Comparison of ENCODE assay signal across 16 cellular contexts in genomic region chr21:34132202-34132601, GRCh38. TPM values are rescaled to one million over a fixed set of nuclear protein-coding genes. Genes with fewer than 3 reads are reported as not detected.
A peak's percentile ranks its signal among the peaks of the same experiment; 100 is the strongest.
DNase-seq lines count a peak whose midpoint lies in the region; ATAC-seq and TF ChIP-seq lines count a peak whose summit lies in the region.
"Had no signal": no experiment of that assay in that cellular context is flagged by ENCODE, and none has a peak within 500 bp of the region (broad histone marks: within the 10 kb centered on the region; RNA-seq: fewer than 3 reads in every experiment).

No MANE protein-coding gene starts in this region.

- WGBS in right lobe of liver (ENCODE audit: insufficient coverage, low coverage, low lambda C conversion rate, missing lambda C conversion rate): 90% methylated on average over 7 of the region's 13 CpGs

- DNase-seq in T-helper 1 cell (no peak), kidney tubule cell (ENCODE audit: low spot score) (peak; percentile 49), type B pancreatic cell (ENCODE audit: extremely low spot score, unreplicated experiment) (no peak), right lobe of liver (no peak)
- no peak for DNase-seq in activated naive CD4-positive, alpha-beta T cell treated with anti-CD3 and anti-CD28 coated beads, Interleukin-2, amount 50 U/mL, for 72 hours (ENCODE audit: low spot score in 2 of 2)
- DNase-seq in stimulated activated effector memory CD8-positive, alpha-beta T cell treated with anti-CD3 and anti-CD28 coated beads, Interleukin-12 subunit alpha, Interleukin-12 subunit beta, amount 100 ng/mL, for 72 hours (ENCODE audit: low spot score in 2 of 2): peak in 1 of 2 donors; percentile 39
- DNase-seq: Calu3; NCI-H1092 treated with DMSO at 0.1 percent for 48 hours; NCI-H446 treated with DMSO at 0.1 percent for 48 hours; PC-9; stimulated activated CD4-positive, alpha-beta T cell treated with anti-CD3 and anti-CD28 coated beads, Interleukin-4, amount 100 ng/mL, for 4 hours had no signal

- no peak overlapping the region for H3K27ac ChIP-seq in right lobe of liver
- H3K27ac ChIP-seq: 22Rv1, PC-9, prostate gland had no signal

- H3K36me3 Mint-ChIP-seq in T-helper 1 cell treated with Interleukin-12 subunit alpha and Interleukin-12 subunit beta and Interleukin-4 antibody, amounts not matched to agents 30 μg/mL and 1 μg/mL, for 36 hours (ENCODE audit: low read depth): peaks cover 62% of the 10 kb centered on the region
- peaks cover 31 to 51% of the 10 kb centered on the region in 2 donors for H3K36me3 Mint-ChIP-seq in activated naive CD4-positive, alpha-beta T cell treated with anti-CD3 and anti-CD28 coated beads, Interleukin-2, amount 50 U/mL, for 72 hours
- H3K36me3 Mint-ChIP-seq in stimulated activated effector memory CD8-positive, alpha-beta T cell treated with anti-CD3 and anti-CD28 coated beads, Interleukin-12 subunit alpha, Interleukin-12 subunit beta, amount 100 ng/mL, for 72 hours: peaks cover 72% of the 10 kb centered on the region
- H3K36me3 Mint-ChIP-seq in type B pancreatic cell: peaks cover 60% of the 10 kb centered on the region

- H3K9me3 ChIP-seq in right lobe of liver: no peaks in the 10 kb centered on the region
- H3K9me3 ChIP-seq: prostate gland had no signal

- H3K36me3 ChIP-seq in right lobe of liver: no peaks in the 10 kb centered on the region
- H3K36me3 ChIP-seq: prostate gland had no signal

- no peak overlapping the region for H3K4me3 Mint-ChIP-seq in T-helper 1 cell treated with Interleukin-12 subunit alpha and Interleukin-12 subunit beta and Interleukin-4 antibody, amounts not matched to agents 30 μg/mL and 1 μg/mL, for 36 hours
- H3K4me3 Mint-ChIP-seq in stimulated activated effector memory CD8-positive, alpha-beta T cell treated with anti-CD3 and anti-CD28 coated beads, Interleukin-12 subunit alpha, Interleukin-12 subunit beta, amount 100 ng/mL, for 72 hours: no peak overlapping the region
- H3K4me3 Mint-ChIP-seq in type B pancreatic cell: no peak overlapping the region

- H3K4me1 Mint-ChIP-seq in T-helper 1 cell treated with Interleukin-12 subunit alpha and Interleukin-12 subunit beta and Interleukin-4 antibody, amounts not matched to agents 30 μg/mL and 1 μg/mL, for 36 hours (ENCODE audit: low read depth): peaks cover 69% of the 10 kb centered on the region
- H3K4me1 Mint-ChIP-seq in stimulated activated effector memory CD8-positive, alpha-beta T cell treated with anti-CD3 and anti-CD28 coated beads, Interleukin-12 subunit alpha, Interleukin-12 subunit beta, amount 100 ng/mL, for 72 hours: peaks cover 64% of the 10 kb centered on the region
- peaks cover 40% of the 10 kb centered on the region for H3K4me1 Mint-ChIP-seq in type B pancreatic cell (ENCODE audit: unreplicated experiment)

- TF ChIP-seq CTCF in type B pancreatic cell (conservative IDR thresholded peaks at IDR 0.05) (no peak), right lobe of liver (IDR thresholded peaks at IDR 0.05) (no peak)

- no peaks in the 10 kb centered on the region for H3K27me3 ChIP-seq in right lobe of liver

- H3K27ac Mint-ChIP-seq in T-helper 1 cell treated with Interleukin-12 subunit alpha and Interleukin-12 subunit beta and Interleukin-4 antibody, amounts not matched to agents 30 μg/mL and 1 μg/mL, for 36 hours: peak overlapping the region; percentile 78
- peak overlapping the region; percentile 88 to 95 for H3K27ac Mint-ChIP-seq in activated naive CD4-positive, alpha-beta T cell treated with anti-CD3 and anti-CD28 coated beads, Interleukin-2, amount 50 U/mL, for 72 hours
- H3K27ac Mint-ChIP-seq in stimulated activated effector memory CD8-positive, alpha-beta T cell treated with anti-CD3 and anti-CD28 coated beads, Interleukin-12 subunit alpha, Interleukin-12 subunit beta, amount 100 ng/mL, for 72 hours: peak overlapping the region; percentile 92
- H3K27ac Mint-ChIP-seq in type B pancreatic cell: no peak overlapping the region

- no peak for ATAC-seq in activated naive CD4-positive, alpha-beta T cell treated with anti-CD3 and anti-CD28 coated beads, Interleukin-2, amount 50 U/mL, for 72 hours
- no peak for ATAC-seq in stimulated activated effector memory CD8-positive, alpha-beta T cell treated with anti-CD3 and anti-CD28 coated beads, Interleukin-12 subunit alpha, Interleukin-12 subunit beta, amount 100 ng/mL, for 72 hours
- ATAC-seq in GM18909 (IDR thresholded peaks at IDR 0.05; ENCODE audit: poor library complexity, unreplicated experiment) (no peak), right lobe of liver (no peak)

- H3K27me3 Mint-ChIP-seq in T-helper 1 cell treated with Interleukin-12 subunit alpha and Interleukin-12 subunit beta and Interleukin-4 antibody, amounts not matched to agents 30 μg/mL and 1 μg/mL, for 36 hours (ENCODE audit: low read depth): no peaks in the 10 kb centered on the region
- no peaks in the 10 kb centered on the region for H3K27me3 Mint-ChIP-seq in type B pancreatic cell

- intact Hi-C loops in right lobe of liver (cut with DNase I): no loop called here

- peaks cover 5% of the 10 kb centered on the region for H3K9me3 Mint-ChIP-seq in T-helper 1 cell treated with Interleukin-12 subunit alpha and Interleukin-12 subunit beta and Interleukin-4 antibody, amounts not matched to agents 30 μg/mL and 1 μg/mL, for 36 hours
- H3K9me3 Mint-ChIP-seq in activated naive CD4-positive, alpha-beta T cell treated with anti-CD3 and anti-CD28 coated beads, Interleukin-2, amount 50 U/mL, for 72 hours: peaks cover 5 to 9% of the 10 kb centered on the region in 2 donors
- H3K9me3 Mint-ChIP-seq in stimulated activated effector memory CD8-positive, alpha-beta T cell treated with anti-CD3 and anti-CD28 coated beads, Interleukin-12 subunit alpha, Interleukin-12 subunit beta, amount 100 ng/mL, for 72 hours: no peaks in the 10 kb centered on the region
- peaks cover 18% of the 10 kb centered on the region for H3K9me3 Mint-ChIP-seq in type B pancreatic cell

- TF ChIP-seq POLR2A in right lobe of liver (IDR thresholded peaks at IDR 0.05): no peak

- no peak overlapping the region for H3K4me3 ChIP-seq in right lobe of liver
- H3K4me3 ChIP-seq: lung, PC-9, prostate gland had no signal

- peaks cover 0 to 5% (median 0%) of the 10 kb centered on the region in 4 donors for H3K4me1 ChIP-seq in right lobe of liver
- H3K4me1 ChIP-seq: prostate gland had no signal

RNA-seq across cellular contexts. Expression of gene MRPS6, which starts 58.8 kb away (rescaled TPM):
- 100 to 1,000 TPM; 114 to 146 TPM for total RNA-seq in activated naive CD4-positive, alpha-beta T cell treated with anti-CD3 and anti-CD28 coated beads, Interleukin-2, amount 50 U/mL, for 72 hours
- total RNA-seq in type B pancreatic cell (ENCODE audit: low replicate concordance): 40.7 and 74.8 TPM in 2 replicates
- 10 to 100 TPM; 16.0 to 30.0 (median 24.5) TPM for total RNA-seq in right lobe of liver

RNA-seq across cellular contexts. Expression of gene SLC5A3, which starts 58.8 kb away (rescaled TPM):
- 10 to 100 TPM; 35.8 to 77.1 TPM for total RNA-seq in activated naive CD4-positive, alpha-beta T cell treated with anti-CD3 and anti-CD28 coated beads, Interleukin-2, amount 50 U/mL, for 72 hours
- 11.9 and 28.8 TPM in 2 replicates for total RNA-seq in type B pancreatic cell (ENCODE audit: low replicate concordance)
- total RNA-seq in right lobe of liver: 10 to 100 TPM in 3 of 6 experiments, 1 to 10 TPM in 3; 8.0 to 12.7 (median 10.1) TPM
